In genomic region chr1:235325854-235326253, GRCh38 we compare ENCODE assay signal across 9 cellular contexts. TPM values are rescaled to one million over a fixed set of nuclear protein-coding genes. Genes with fewer than 3 reads are reported as not detected.
A peak's percentile ranks its signal among the peaks of the same experiment; 100 is the strongest.
DNase-seq lines count a peak whose midpoint lies in the region; ATAC-seq and TF ChIP-seq lines count a peak whose summit lies in the region.
"Had no signal": no experiment of that assay in that cellular context is flagged by ENCODE, and none has a peak within 500 bp of the region (broad histone marks: within the 10 kb centered on the region; RNA-seq: fewer than 3 reads in every experiment).

No MANE protein-coding gene starts in this region.

- H3K4me2 ChIP-seq in mesendoderm (ENCODE audit: low read length) = no peak overlapping the region

- H2BK5ac ChIP-seq in mesendoderm (ENCODE audit: low read length) = no peak overlapping the region

- H4K5ac ChIP-seq in mesendoderm (ENCODE audit: low read length) = no peak overlapping the region

- no peak overlapping the region for H3K56ac ChIP-seq in mesendoderm (ENCODE audit: low read length)

- H3K4me3 Mint-ChIP-seq in stimulated activated naive CD8-positive, alpha-beta T cell treated with anti-CD3 and anti-CD28 coated beads, Interleukin-15, Interleukin-2, amounts not matched to agents 100 ng/mL and 50 ng/mL, for 24 hours = peak overlapping the region; percentile 97
- H3K4me3 Mint-ChIP-seq: central memory CD8-positive, alpha-beta T cell had no signal

- H3K4me1 ChIP-seq in mesendoderm (ENCODE audit: control insufficient read depth, low read depth, low read length) = no peaks in the 10 kb centered on the region

- no peak overlapping the region for H3K4ac ChIP-seq in mesendoderm (ENCODE audit: low read depth, low read length)

- H3K27ac ChIP-seq in mesendoderm (ENCODE audit: low read depth, low read length) = no peak overlapping the region

- H3K36me3 ChIP-seq in mesendoderm (ENCODE audit: control insufficient read depth, insufficient read depth, low read length) = no peaks in the 10 kb centered on the region

- H3K27me3 ChIP-seq in mesendoderm (ENCODE audit: insufficient read depth, low read length, poor library complexity) = no peaks in the 10 kb centered on the region

- no peak for ATAC-seq in stimulated activated naive CD8-positive, alpha-beta T cell treated with anti-CD3 and anti-CD28 coated beads, Interleukin-15, Interleukin-2, amounts not matched to agents 100 U/mL and 50 U/mL, for 24 hours

- H3K27ac Mint-ChIP-seq in stimulated activated naive CD8-positive, alpha-beta T cell treated with anti-CD3 and anti-CD28 coated beads, Interleukin-15, Interleukin-2, amounts not matched to agents 100 ng/mL and 50 ng/mL, for 24 hours = peak overlapping the region; percentile 69

- no peak for TF ChIP-seq CTCF in astrocyte of the spinal cord (IDR thresholded peaks at IDR 0.05; ENCODE audit: low read depth, low read length)

- H3K4me1 Mint-ChIP-seq in stimulated activated naive CD8-positive, alpha-beta T cell treated with anti-CD3 and anti-CD28 coated beads, Interleukin-15, Interleukin-2, amounts not matched to agents 100 ng/mL and 50 ng/mL, for 24 hours (ENCODE audit: low read depth) = peaks cover 52% of the 10 kb centered on the region

- no peak overlapping the region for H3K23ac ChIP-seq in mesendoderm (ENCODE audit: low read length)

- peak overlapping the region; percentile 40 for H3K9ac ChIP-seq in mesendoderm (ENCODE audit: low read length)

- DNase-seq in stimulated activated naive CD8-positive, alpha-beta T cell treated with anti-CD3 and anti-CD28 coated beads, Interleukin-15, Interleukin-2, amounts not matched to agents 100 U/mL and 50 U/mL, for 24 hours = no peak
- no peak for DNase-seq in astrocyte of the spinal cord (ENCODE audit: low read depth, low spot score)
- no peak for DNase-seq in mesendoderm
- no peak for DNase-seq in SHP77 treated with DMSO at 0.1 percent for 48 hours (lab: John Stamatoyannopoulos, UW)
- no peak for DNase-seq in NCI-H82 treated with DMSO at 0.1 percent for 48 hours (lab: John Stamatoyannopoulos, UW; ENCODE audit: unreplicated experiment)
- no peak for DNase-seq in NCI-H226
- no peak for DNase-seq in NCI-H446 (lab: John Stamatoyannopoulos, UW)

- H3K4me3 ChIP-seq in astrocyte of the spinal cord (ENCODE audit: low read depth, low read length) (peak overlapping the region; percentile 97), mesendoderm (ENCODE audit: low read length) (no peak overlapping the region)

- H2BK15ac ChIP-seq in mesendoderm (replicated peaks; ENCODE audit: low read depth) = no peak overlapping the region

- peaks cover 40% of the 10 kb centered on the region for H3K36me3 Mint-ChIP-seq in stimulated activated naive CD8-positive, alpha-beta T cell treated with anti-CD3 and anti-CD28 coated beads, Interleukin-15, Interleukin-2, amounts not matched to agents 100 ng/mL and 50 ng/mL, for 24 hours (ENCODE audit: low read depth)

- H3K79me1 ChIP-seq in mesendoderm (ENCODE audit: low read length) = peaks cover under 1% of the 10 kb centered on the region

- H2BK120ac ChIP-seq in mesendoderm (ENCODE audit: low read depth, low read length) = no peak overlapping the region

- peaks cover 73% of the 10 kb centered on the region for H3K79me2 ChIP-seq in mesendoderm (ENCODE audit: control insufficient read depth, insufficient read depth, low read length)

- H2AK5ac ChIP-seq in mesendoderm (ENCODE audit: low read length) = no peak overlapping the region

- no peak overlapping the region for H4K8ac ChIP-seq in mesendoderm (ENCODE audit: low read depth, low read length)

- no peaks in the 10 kb centered on the region for H3K27me3 Mint-ChIP-seq in stimulated activated naive CD8-positive, alpha-beta T cell treated with anti-CD3 and anti-CD28 coated beads, Interleukin-15, Interleukin-2, amounts not matched to agents 100 ng/mL and 50 ng/mL, for 24 hours
- H3K27me3 Mint-ChIP-seq: central memory CD8-positive, alpha-beta T cell had no signal

- in situ Hi-C loops in astrocyte of the spinal cord (cut with HindIII; ENCODE audit: low sequenced_read_pairs) = no loop called here

- WGBS in mesendoderm (ENCODE audit: extremely low coverage, insufficient coverage, low lambda C conversion rate) = 100% methylated on average over 1 of the region's 2 CpGs

- H3K9me3 Mint-ChIP-seq in stimulated activated naive CD8-positive, alpha-beta T cell treated with anti-CD3 and anti-CD28 coated beads, Interleukin-15, Interleukin-2, amounts not matched to agents 100 ng/mL and 50 ng/mL, for 24 hours = no peaks in the 10 kb centered on the region
- H3K9me3 Mint-ChIP-seq: central memory CD8-positive, alpha-beta T cell had no signal

- H3K18ac ChIP-seq in mesendoderm (ENCODE audit: low read length) = no peak overlapping the region

RNA-seq across cellular contexts. Expression of gene ARID4B, which starts 2.1 kb away (rescaled TPM):
- 14.8 TPM for polyA plus RNA-seq in mesendoderm (2013, experiment 1 of 2)
- polyA plus RNA-seq in mesendoderm (2013, experiment 2 of 2) = 15.0 TPM

RNA-seq across cellular contexts. Expression of gene GGPS1, which starts 2.5 kb away (rescaled TPM):
- polyA plus RNA-seq in mesendoderm (2013, experiment 1 of 2) = 28.7 TPM
- polyA plus RNA-seq in mesendoderm (2013, experiment 2 of 2) = 27.1 TPM

RNA-seq across cellular contexts. Expression of gene TBCE, which starts 41.4 kb away (rescaled TPM):
- polyA plus RNA-seq in mesendoderm (2013, experiment 1 of 2) = 46.4 TPM
- 47.4 TPM for polyA plus RNA-seq in mesendoderm (2013, experiment 2 of 2)
